ENCODE assay signal across 8 cellular contexts in genomic region chr1:6358144-6358624, GRCh38. TPM values are rescaled to one million over a fixed set of nuclear protein-coding genes. Genes with fewer than 3 reads are reported as not detected.
DNase-seq lines count a peak whose midpoint lies in the region; ATAC-seq and TF ChIP-seq lines count a peak whose summit lies in the region.

No MANE protein-coding gene starts in this region.

- H3K27me3 ChIP-seq in GM06990 (replicated peaks; ENCODE audit: control insufficient read depth, insufficient read depth, low read length) (no peaks in the 10 kb centered on the region), lower lobe of right lung (ENCODE audit: low read depth) (no peaks in the 10 kb centered on the region)

- no peak for TF ChIP-seq CTCF in GM06990 (IDR thresholded peaks at IDR 0.05; ENCODE audit: insufficient read depth, low read length, poor library complexity, severe bottlenecking)
- no peak for TF ChIP-seq CTCF in brain (conservative IDR thresholded peaks at IDR 0.05)
- TF ChIP-seq CTCF in lower lobe of right lung (IDR thresholded peaks at IDR 0.05): no peak

- no peaks in the 10 kb centered on the region for H3K9me3 ChIP-seq in lower lobe of right lung

- ATAC-seq in lower lobe of right lung (no peak), GM19035 (IDR thresholded peaks at IDR 0.05; ENCODE audit: unreplicated experiment) (no peak)

- peaks cover 43% of the 10 kb centered on the region for H3K4me1 ChIP-seq in lower lobe of right lung

- H3K36me3 ChIP-seq in GM06990 (ENCODE audit: control insufficient read depth, insufficient read depth, low read length) (no peaks in the 10 kb centered on the region), lower lobe of right lung (no peaks in the 10 kb centered on the region)

- DNase-seq in A172 (ENCODE audit: low spot score): peak; percentile 71
- no peak for DNase-seq in GM06990 (ENCODE audit: extremely low read depth, insufficient read length)
- DNase-seq in lower lobe of right lung: no peak
- DNase-seq in HuH-7 (ENCODE audit: low spot score): no peak
- no peak for DNase-seq in ureter (ENCODE audit: low spot score)
- DNase-seq in NCI-H748 treated with DMSO at 0.1 percent for 48 hours (lab: John Stamatoyannopoulos, UW): no peak

- H3K9me3 Mint-ChIP-seq in brain: peaks cover 0 to 2% (median 0%) of the 10 kb centered on the region in 5 experiments

- H3K4me3 Mint-ChIP-seq in brain: no peak overlapping the region

- H3K4me1 Mint-ChIP-seq in brain: peaks cover 63% of the 10 kb centered on the region

- H3K27me3 Mint-ChIP-seq in brain: no peaks in the 10 kb centered on the region

- H3K27ac Mint-ChIP-seq in brain: peak overlapping the region in 3 of 5 experiments; percentile 47 to 64 (median 58)

- H3K36me3 Mint-ChIP-seq in brain: peaks cover 7% of the 10 kb centered on the region

- intact Hi-C loops in lower lobe of right lung (cut with DNase I): no loop called here

- H3K27ac ChIP-seq in lower lobe of right lung: peak overlapping the region; percentile 86

- H3K4me3 ChIP-seq in GM06990 (replicated peaks; ENCODE audit: low read depth, low read length) (peak overlapping the region; percentile 44), lower lobe of right lung (no peak overlapping the region)

RNA-seq across cellular contexts. Expression of gene ACOT7, which starts 35.4 kb away (rescaled TPM):
- total RNA-seq in A172 (2014; rRNA removed; shearing (Covaris generic)): 44.2 and 55.3 TPM in 2 replicates
- polyA plus RNA-seq in brain (ENCODE audit: insufficient read depth, low read depth, low replicate concordance): 117 TPM
- total RNA-seq in lower lobe of right lung (28.5 TPM), ureter (19.1 TPM)
